1 cellular context compared by ENCODE assay signal in the genomic region with DNA sequence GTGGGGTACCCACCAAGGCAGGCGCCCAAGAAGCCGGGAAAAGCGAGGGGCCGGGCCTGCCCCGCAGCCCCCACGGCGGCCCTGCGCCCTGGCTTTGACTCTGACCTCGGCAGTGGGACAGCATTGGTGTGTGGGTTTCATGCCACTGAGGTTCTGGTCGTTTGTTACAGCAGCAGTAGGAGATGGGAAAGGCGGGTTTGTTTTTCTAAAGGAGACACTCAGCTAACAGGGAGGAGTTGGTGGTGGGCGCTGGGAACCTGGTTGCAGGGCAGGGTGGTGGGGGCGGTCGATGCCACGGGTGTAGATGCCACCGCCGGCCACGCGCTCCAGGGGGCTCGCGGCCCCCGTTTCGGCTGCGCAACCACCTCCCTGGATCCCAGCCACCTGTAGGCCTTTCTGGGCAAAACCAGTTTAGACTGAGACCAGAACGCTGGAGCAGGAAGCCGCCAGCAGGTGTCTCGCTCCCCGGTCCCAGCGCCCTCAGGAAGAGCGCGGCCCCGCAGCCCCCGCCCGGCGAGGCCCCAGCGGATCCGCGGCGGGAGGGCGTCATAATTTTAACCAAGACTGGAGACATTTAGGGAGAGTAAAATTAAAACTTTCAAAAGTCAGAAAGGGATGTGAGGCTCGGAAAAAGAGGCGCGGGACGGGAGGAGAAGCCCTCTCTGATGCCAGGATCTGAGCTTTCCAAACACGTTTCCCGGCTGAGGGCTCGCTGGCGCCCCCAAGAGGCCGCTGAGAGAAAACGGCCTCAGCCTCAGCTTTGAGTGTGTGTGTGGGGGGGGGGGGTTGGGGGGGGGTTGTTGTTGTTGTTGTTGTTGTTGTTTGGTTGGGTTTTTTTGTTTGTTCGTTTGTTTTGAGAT.
TF ChIP-seq lines count a peak whose summit lies in the region.

No MANE protein-coding gene starts in this region.

TF ChIP-seq in HepG2, 621 proteins besides CTCF, POLR2A, EP300 and RAD21 (continued from another document and continues in another):
- TF ChIP-seq ZHX2 (IDR thresholded peaks at IDR 0.05; ENCODE audit: low read depth) = no peak
- TF ChIP-seq ZHX2 (CRISPR knock-in tag; IDR thresholded peaks at IDR 0.05; ENCODE audit: borderline replicate concordance) = no peak
- no peak for TF ChIP-seq CREB1 (IDR thresholded peaks at IDR 0.05)
- TF ChIP-seq CREB1 (CRISPR knock-in tag; IDR thresholded peaks at IDR 0.05) = no peak
- TF ChIP-seq BHLHE40 (IDR thresholded peaks at IDR 0.05; ENCODE audit: low read length) = no peak
- TF ChIP-seq ZNF350 (CRISPR knock-in tag; IDR thresholded peaks at IDR 0.05; ENCODE audit: borderline replicate concordance, low read depth) = no peak
- no peak for TF ChIP-seq USF2 (IDR thresholded peaks at IDR 0.05; ENCODE audit: low read depth, low read length)
- TF ChIP-seq USF2 (CRISPR knock-in tag; IDR thresholded peaks at IDR 0.05; ENCODE audit: borderline replicate concordance) = no peak
- TF ChIP-seq AHDC1 (CRISPR knock-in tag; IDR thresholded peaks at IDR 0.05; ENCODE audit: borderline replicate concordance) = no peak
- TF ChIP-seq TCF12 (IDR thresholded peaks at IDR 0.05) = no peak
- no peak for TF ChIP-seq TCF12 (CRISPR knock-in tag; IDR thresholded peaks at IDR 0.05)
- no peak for TF ChIP-seq NFATC3 (CRISPR knock-in tag; IDR thresholded peaks at IDR 0.05)
- TF ChIP-seq FOXJ3 (CRISPR knock-in tag; IDR thresholded peaks at IDR 0.05; ENCODE audit: borderline replicate concordance) = no peak
- TF ChIP-seq TBX3 (IDR thresholded peaks at IDR 0.05; ENCODE audit: borderline replicate concordance) = no peak
- 0 out of 2 replicates have a peak, but pooled peaks have one; percentile 47 for TF ChIP-seq ZNF724P (CRISPR knock-in tag; IDR thresholded peaks at IDR 0.05; ENCODE audit: borderline replicate concordance)
- no peak for TF ChIP-seq ZSCAN21 (CRISPR knock-in tag; IDR thresholded peaks at IDR 0.05; ENCODE audit: borderline replicate concordance)
- TF ChIP-seq SP1 (IDR thresholded peaks at IDR 0.05) = no peak
- TF ChIP-seq SP1 (CRISPR knock-in tag; IDR thresholded peaks at IDR 0.05) = no peak
- TF ChIP-seq ZBTB8A (CRISPR knock-in tag; IDR thresholded peaks at IDR 0.05; ENCODE audit: borderline replicate concordance, low read depth) = no peak
- no peak for TF ChIP-seq NFIC (IDR thresholded peaks at IDR 0.05; ENCODE audit: low read length)
- TF ChIP-seq, protein P1, sequence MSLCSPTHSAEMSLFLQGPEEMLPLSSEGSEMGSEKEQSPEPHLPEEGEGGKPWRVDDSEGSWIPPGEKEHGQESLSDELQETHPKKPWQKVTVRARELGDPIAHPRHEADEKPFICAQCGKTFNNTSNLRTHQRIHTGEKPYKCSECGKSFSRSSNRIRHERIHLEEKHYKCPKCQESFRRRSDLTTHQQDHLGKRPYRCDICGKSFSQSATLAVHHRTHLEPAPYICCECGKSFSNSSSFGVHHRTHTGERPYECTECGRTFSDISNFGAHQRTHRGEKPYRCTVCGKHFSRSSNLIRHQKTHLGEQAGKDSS (CRISPR knock-in tag; IDR thresholded peaks at IDR 0.05; ENCODE audit: borderline replicate concordance, low read depth) = no peak
- TF ChIP-seq ZNF570 (CRISPR knock-in tag; IDR thresholded peaks at IDR 0.05; ENCODE audit: borderline replicate concordance) = no peak
- TF ChIP-seq MIER2 (CRISPR knock-in tag; IDR thresholded peaks at IDR 0.05) = no peak
- no peak for TF ChIP-seq ZNF468 (CRISPR knock-in tag; IDR thresholded peaks at IDR 0.05)
- no peak for TF ChIP-seq MAF1 (CRISPR knock-in tag; IDR thresholded peaks at IDR 0.05; ENCODE audit: borderline replicate concordance)
- no peak for TF ChIP-seq PITX1 (CRISPR knock-in tag; IDR thresholded peaks at IDR 0.05)
- TF ChIP-seq ZNF230 (CRISPR knock-in tag; IDR thresholded peaks at IDR 0.05) = no peak
- TF ChIP-seq, protein P2, sequence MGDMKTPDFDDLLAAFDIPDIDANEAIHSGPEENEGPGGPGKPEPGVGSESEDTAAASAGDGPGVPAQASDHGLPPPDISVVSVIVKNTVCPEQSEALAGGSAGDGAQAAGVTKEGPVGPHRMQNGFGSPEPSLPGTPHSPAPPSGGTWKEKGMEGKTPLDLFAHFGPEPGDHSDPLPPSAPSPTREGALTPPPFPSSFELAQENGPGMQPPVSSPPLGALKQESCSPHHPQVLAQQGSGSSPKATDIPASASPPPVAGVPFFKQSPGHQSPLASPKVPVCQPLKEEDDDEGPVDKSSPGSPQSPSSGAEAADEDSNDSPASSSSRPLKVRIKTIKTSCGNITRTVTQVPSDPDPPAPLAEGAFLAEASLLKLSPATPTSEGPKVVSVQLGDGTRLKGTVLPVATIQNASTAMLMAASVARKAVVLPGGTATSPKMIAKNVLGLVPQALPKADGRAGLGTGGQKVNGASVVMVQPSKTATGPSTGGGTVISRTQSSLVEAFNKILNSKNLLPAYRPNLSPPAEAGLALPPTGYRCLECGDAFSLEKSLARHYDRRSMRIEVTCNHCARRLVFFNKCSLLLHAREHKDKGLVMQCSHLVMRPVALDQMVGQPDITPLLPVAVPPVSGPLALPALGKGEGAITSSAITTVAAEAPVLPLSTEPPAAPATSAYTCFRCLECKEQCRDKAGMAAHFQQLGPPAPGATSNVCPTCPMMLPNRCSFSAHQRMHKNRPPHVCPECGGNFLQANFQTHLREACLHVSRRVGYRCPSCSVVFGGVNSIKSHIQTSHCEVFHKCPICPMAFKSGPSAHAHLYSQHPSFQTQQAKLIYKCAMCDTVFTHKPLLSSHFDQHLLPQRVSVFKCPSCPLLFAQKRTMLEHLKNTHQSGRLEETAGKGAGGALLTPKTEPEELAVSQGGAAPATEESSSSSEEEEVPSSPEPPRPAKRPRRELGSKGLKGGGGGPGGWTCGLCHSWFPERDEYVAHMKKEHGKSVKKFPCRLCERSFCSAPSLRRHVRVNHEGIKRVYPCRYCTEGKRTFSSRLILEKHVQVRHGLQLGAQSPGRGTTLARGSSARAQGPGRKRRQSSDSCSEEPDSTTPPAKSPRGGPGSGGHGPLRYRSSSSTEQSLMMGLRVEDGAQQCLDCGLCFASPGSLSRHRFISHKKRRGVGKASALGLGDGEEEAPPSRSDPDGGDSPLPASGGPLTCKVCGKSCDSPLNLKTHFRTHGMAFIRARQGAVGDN (CRISPR knock-in tag; IDR thresholded peaks at IDR 0.05) = peak; percentile 81
- no peak for TF ChIP-seq ZNF609 (CRISPR knock-in tag; IDR thresholded peaks at IDR 0.05; ENCODE audit: borderline replicate concordance)
